ENCODE assay signal across 11 cellular contexts in genomic region chr1:19033926-19034680, GRCh38.
DNase-seq lines count a peak whose midpoint lies in the region; FAIRE-seq and TF ChIP-seq lines count a peak whose summit lies in the region.
"Had no signal": no experiment of that assay in that cellular context is flagged by ENCODE, and none has a peak within 500 bp of the region (broad histone marks: within the 10 kb centered on the region; RNA-seq: fewer than 3 reads in every experiment).

No MANE protein-coding gene starts in this region.

- peaks cover 8 to 27% of the 10 kb centered on the region in 2 donors for H3K4me1 ChIP-seq in esophagus (ENCODE audit: control insufficient read depth in 2 of 2, insufficient read depth in 2 of 2, low read length in 1 of 2)
- H3K4me1 ChIP-seq in sigmoid colon, result peaks cover 0 to 13% (median 4%) of the 10 kb centered on the region in 4 donors
- no peaks in the 10 kb centered on the region for H3K4me1 ChIP-seq in A673 (ENCODE audit: insufficient read depth, low read length, poor library complexity, severe bottlenecking)

- H3K9me3 ChIP-seq in MG63, result no peaks in the 10 kb centered on the region
- no peaks in the 10 kb centered on the region for H3K9me3 ChIP-seq in esophagus (ENCODE audit: control insufficient read depth in 2 of 2, insufficient read depth in 1 of 2, low read depth in 1 of 2, low read length in 1 of 2)
- no peaks in the 10 kb centered on the region for H3K9me3 ChIP-seq in sigmoid colon
- no peaks in the 10 kb centered on the region for H3K9me3 ChIP-seq in A673 (ENCODE audit: low read depth, low read length, poor library complexity, severe bottlenecking)

- H3K36me3 ChIP-seq in MG63 (no peaks in the 10 kb centered on the region), esophagus (ENCODE audit: control insufficient read depth in 2 of 2, insufficient read depth in 2 of 2, low read length in 1 of 2) (no peaks in the 10 kb centered on the region), sigmoid colon (no peaks in the 10 kb centered on the region), A673 (ENCODE audit: insufficient read depth, low read length, poor library complexity, severe bottlenecking) (no peaks in the 10 kb centered on the region)

- no TSS peak for BruUV-seq in A673 (replicated peaks; lab: Mats Ljungman, UMichigan)

- H3K27me3 ChIP-seq in MG63 (no peaks in the 10 kb centered on the region; the same call in 1 of the 2 replicates), esophagus (ENCODE audit: control insufficient read depth in 1 of 2, insufficient read depth in 2 of 2, low read length in 2 of 2) (no peaks in the 10 kb centered on the region), sigmoid colon (no peaks in the 10 kb centered on the region), A673 (replicated peaks; ENCODE audit: insufficient read depth, low read depth, low read length, poor library complexity) (no peaks in the 10 kb centered on the region)

- POLR2A ChIA-PET in A673 (lab: Charles Lee; ENCODE audit: low non-redundant PET), result no interaction called here

- DNase-seq in GM04503 (ENCODE audit: low read depth) (peak; percentile 12), MG63 (peak; percentile 74), sigmoid colon (no peak), GM12891 (ENCODE audit: insufficient read length, low spot score) (no peak), A673 (ENCODE audit: low spot score) (no peak)
- DNase-seq in central memory CD4-positive, alpha-beta T cell, result no peak
- DNase-seq: GOT3; NCI-H2081; NK-92 treated with Interleukin-12 subunit alpha and Interleukin-12 subunit beta, amount 100 ng/mL, for 24 hours had no signal

- intact Hi-C loops in sigmoid colon (cut with DNase I) (no loop called here), A673 (cut with micrococcal nuclease; ENCODE audit: unreplicated experiment) (no loop called here)

- H3K4me3 ChIP-seq in MG63 (no peak overlapping the region), esophagus (ENCODE audit: low read depth in 1 of 2, low read length in 2 of 2) (no peak overlapping the region), skin epidermis (no peak overlapping the region), sigmoid colon (no peak overlapping the region), A673 (ENCODE audit: low read depth, low read length, poor library complexity, severe bottlenecking) (no peak overlapping the region)

- peak overlapping the region; percentile 9 to 91 for H3K27ac ChIP-seq in esophagus (ENCODE audit: low read depth in 2 of 2, low read length in 1 of 2)
- H3K27ac ChIP-seq in skin epidermis, result peak overlapping the region in 19 of 21 experiments; percentile 22 to 82 (median 65)
- no peak overlapping the region for H3K27ac ChIP-seq in sigmoid colon
- H3K27ac ChIP-seq in A673 (ENCODE audit: low read depth, low read length, poor library complexity, severe bottlenecking), result no peak overlapping the region

- FAIRE-seq in GM12891 (lab: Jason Lieb, UNC), result no peak

- TF ChIP-seq CTCF in sigmoid colon (IDR thresholded peaks at IDR 0.05), result no peak
- TF ChIP-seq CTCF in A673 (conservative IDR thresholded peaks at IDR 0.05; ENCODE audit: low read depth, low read length), result no peak

- no peak for TF ChIP-seq EP300 in sigmoid colon (IDR thresholded peaks at IDR 0.05)

- WGBS in esophagus, 2 donors, result 43 to 65% methylated on average over 22 of the region's 22 CpGs
- WGBS in sigmoid colon, 2 donors, result 90 to 91% methylated on average over 22 of the region's 22 CpGs

- TF ChIP-seq POLR2A in sigmoid colon (IDR thresholded peaks at IDR 0.05) (no peak), GM12891 (IDR thresholded peaks at IDR 0.05; ENCODE audit: low read depth, low read length) (no peak)

- CTCF ChIA-PET in A673 (lab: Charles Lee), result no interaction called here

TF ChIP-seq in GM12891, 5 proteins besides CTCF, POLR2A, EP300 and RAD21:
- TF ChIP-seq SPI1 (IDR thresholded peaks at IDR 0.05; ENCODE audit: low read depth, low read length), result no peak
- TF ChIP-seq PAX5 (IDR thresholded peaks at IDR 0.05; ENCODE audit: insufficient read depth, low read length, severe bottlenecking), result no peak
- no peak for TF ChIP-seq TAF1 (IDR thresholded peaks at IDR 0.05; ENCODE audit: low read depth, low read length)
- no peak for TF ChIP-seq POU2F2 (IDR thresholded peaks at IDR 0.05; ENCODE audit: low read depth, low read length)

Comparison
In these comparisons a context has a peak if more than half of its experiments do, and no peak if none do; other contexts are left out.
1. DNase-seq: peak in GM04503 (single experiment) and MG63 (single experiment); none in sigmoid colon (single experiment), GM12891 (single experiment), central memory CD4-positive, alpha-beta T cell (single experiment) and A673 (single experiment).
2. H3K27ac ChIP-seq: peak in esophagus (2 of 2) and skin epidermis (19 of 21); none in sigmoid colon (0 of 4) and A673 (single experiment).